In genomic region chr13:25916119-25916518, GRCh38 we compare ENCODE assay signal across 23 cellular contexts.
"Had no signal": no experiment of that assay in that cellular context is flagged by ENCODE, and none has a peak within 500 bp of the region (broad histone marks: within the 10 kb centered on the region; RNA-seq: fewer than 3 reads in every experiment).

No MANE protein-coding gene starts in this region.

- H3K4me3 Mint-ChIP-seq: naive B cell; natural killer cell; nephron progenitor cell; stimulated activated effector memory CD8-positive, alpha-beta T cell treated with anti-CD3 and anti-CD28 coated beads, Interleukin-12 subunit alpha, Interleukin-12 subunit beta, amount 100 ng/mL, for 72 hours; stimulated activated naive CD8-positive, alpha-beta T cell treated with anti-CD3 and anti-CD28 coated beads, Interleukin-15, Interleukin-2, amounts not matched to agents 100 ng/mL and 50 ng/mL, for 24 hours; type B pancreatic cell had no signal

- H3K4me1 ChIP-seq: lower lobe of right lung, pancreas, prostate gland, spleen, tibial nerve, uterus had no signal

- H3K27me3 Mint-ChIP-seq: type B pancreatic cell had no signal

- H3K27ac ChIP-seq: lower lobe of right lung, prostate gland, spleen, tibial nerve, uterus had no signal

- H3K36me3 Mint-ChIP-seq: naive B cell; natural killer cell; stimulated activated effector memory CD8-positive, alpha-beta T cell treated with anti-CD3 and anti-CD28 coated beads, Interleukin-12 subunit alpha, Interleukin-12 subunit beta, amount 100 ng/mL, for 72 hours; type B pancreatic cell had no signal

- H3K36me3 ChIP-seq: lower lobe of right lung, pancreas, prostate gland, spleen, tibial nerve, uterus had no signal

- H3K27ac Mint-ChIP-seq: natural killer cell; nephron progenitor cell; stimulated activated effector memory CD8-positive, alpha-beta T cell treated with anti-CD3 and anti-CD28 coated beads, Interleukin-12 subunit alpha, Interleukin-12 subunit beta, amount 100 ng/mL, for 72 hours; stimulated activated naive CD8-positive, alpha-beta T cell treated with anti-CD3 and anti-CD28 coated beads, Interleukin-15, Interleukin-2, amounts not matched to agents 100 ng/mL and 50 ng/mL, for 24 hours; type B pancreatic cell had no signal

- H3K27me3 ChIP-seq: pancreas, spleen, tibial nerve, uterus had no signal

- H3K9me3 ChIP-seq: lower lobe of right lung, pancreas, prostate gland, spleen, tibial nerve, uterus had no signal

- H3K4me3 ChIP-seq: lower lobe of right lung, pancreas, prostate gland, spleen, tibial nerve, uterus had no signal

- H3K4me1 Mint-ChIP-seq: naive B cell; stimulated activated effector memory CD8-positive, alpha-beta T cell treated with anti-CD3 and anti-CD28 coated beads, Interleukin-12 subunit alpha, Interleukin-12 subunit beta, amount 100 ng/mL, for 72 hours had no signal

- DNase-seq: hippocampal formation; kidney glomerular epithelial cell; left cardiac atrium; left ventricle myocardium superior; lower lobe of right lung; mammary epithelial cell; mesenchymal stem cell; naive B cell; natural killer cell; nephron progenitor cell; nucleus accumbens; pancreas; right cardiac atrium; small intestine; spleen; stimulated activated CD4-positive, alpha-beta T cell treated with anti-CD3 and anti-CD28 coated beads, Interleukin-4, amount 100 ng/mL, for 24 hours; stimulated activated naive CD4-positive, alpha-beta T cell; uterus had no signal

- H3K9me3 Mint-ChIP-seq: natural killer cell; nephron progenitor cell; stimulated activated effector memory CD8-positive, alpha-beta T cell treated with anti-CD3 and anti-CD28 coated beads, Interleukin-12 subunit alpha, Interleukin-12 subunit beta, amount 100 ng/mL, for 72 hours; stimulated activated naive CD8-positive, alpha-beta T cell treated with anti-CD3 and anti-CD28 coated beads, Interleukin-15, Interleukin-2, amounts not matched to agents 100 ng/mL and 50 ng/mL, for 24 hours had no signal
